Comparison of ENCODE assay signal across 21 cellular contexts in the genomic region with DNA sequence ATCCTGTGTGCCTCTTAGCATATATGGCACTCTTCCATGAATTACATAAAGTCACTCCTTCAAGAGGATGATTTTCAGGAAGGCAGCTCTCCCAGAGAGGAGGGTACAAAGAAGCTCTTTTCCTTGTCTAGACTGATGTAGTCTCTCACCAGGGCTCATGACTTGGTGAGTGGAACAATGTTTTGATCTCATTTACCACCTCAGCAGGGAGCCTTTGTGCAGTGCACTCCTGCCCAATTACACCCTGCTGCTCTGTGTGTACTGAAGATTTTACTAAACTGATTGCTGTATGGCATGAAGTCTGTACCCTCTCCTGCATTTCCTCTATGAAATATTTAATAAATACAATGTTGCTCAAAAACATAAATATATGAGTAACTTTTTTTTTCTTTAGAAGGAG.
DNase-seq lines count a peak whose midpoint lies in the region; ATAC-seq and TF ChIP-seq lines count a peak whose summit lies in the region.
"Had no signal": no experiment of that assay in that cellular context is flagged by ENCODE, and none has a peak within 500 bp of the region (broad histone marks: within the 10 kb centered on the region; RNA-seq: fewer than 3 reads in every experiment).

No MANE protein-coding gene starts in this region.

- DNase-seq in COLO668 (lab: John Stamatoyannopoulos, UW; ENCODE audit: unreplicated experiment) (peak; percentile 19), NCI-H1092 treated with DMSO at 0.1 percent for 48 hours (lab: John Stamatoyannopoulos, UW) (peak; percentile 43), NCI-H446 treated with DMSO at 0.1 percent for 48 hours (lab: John Stamatoyannopoulos, UW) (peak; percentile 29), ecto neural progenitor cell (ENCODE audit: low spot score) (peak; percentile 48), lower leg skin (ENCODE audit: low spot score in 2 of 2) (no peak), colonic mucosa (no peak), left colon (no peak), WERI-Rb-1 (no peak)
- DNase-seq: ACHN; activated CD4-positive, CD25-positive, alpha-beta regulatory T cell treated with anti-CD3 and anti-CD28 coated beads, Interleukin-2, amount 50 U/mL, for 72 hours; activated naive CD4-positive, alpha-beta T cell; activated T-cell treated with anti-CD3 and anti-CD28 coated beads, Interleukin-2, amount 50 U/mL, for 1 hour; adrenal gland; Calu3; cortex of kidney; natural killer cell; NCI-H1105 treated with DMSO at 0.1 percent for 48 hours; pancreas; upper lobe of right lung had no signal

- H3K27ac ChIP-seq in colonic mucosa (no peak overlapping the region), WERI-Rb-1 (no peak overlapping the region)
- H3K27ac ChIP-seq: adrenal gland, BLaER1, pancreas, upper lobe of right lung had no signal

- H3K9ac ChIP-seq in colonic mucosa (ENCODE audit: low read depth in 2 of 2, low read length in 2 of 2) = no peak overlapping the region
- H3K9ac ChIP-seq: BLaER1 had no signal

- H3K4me3 ChIP-seq in lower leg skin (ENCODE audit: low read depth, poor library complexity, severe bottlenecking) (no peak overlapping the region), colonic mucosa (no peak overlapping the region), WERI-Rb-1 (ENCODE audit: low read depth, low read length) (no peak overlapping the region)
- H3K4me3 ChIP-seq: adrenal gland, BLaER1, pancreas, upper lobe of right lung had no signal

- H3K9me3 ChIP-seq in colonic mucosa = no peaks in the 10 kb centered on the region
- no peaks in the 10 kb centered on the region for H3K9me3 ChIP-seq in WERI-Rb-1 (ENCODE audit: severe bottlenecking)
- H3K9me3 ChIP-seq: adrenal gland, BLaER1, pancreas, upper lobe of right lung had no signal

- TF ChIP-seq CTCF in lower leg skin (IDR thresholded peaks at IDR 0.05) (no peak), colonic mucosa (IDR thresholded peaks at IDR 0.05) (no peak), WERI-Rb-1 (IDR thresholded peaks at IDR 0.05; ENCODE audit: low read depth, low read length) (no peak)

- no peak for TF ChIP-seq POLR2A in lower leg skin (IDR thresholded peaks at IDR 0.05)

- no peaks in the 10 kb centered on the region for H3K4me1 ChIP-seq in colonic mucosa
- H3K4me1 ChIP-seq: adrenal gland, BLaER1, pancreas, upper lobe of right lung had no signal

- intact Hi-C loops in lower leg skin (cut with DNase I; ENCODE audit: low total_unique reads) (no loop called here), colonic mucosa (cut with DNase I) (no loop called here), left colon (cut with DNase I, micrococcal nuclease) (no loop called here)

- H3K27me3 ChIP-seq in colonic mucosa (no peaks in the 10 kb centered on the region), WERI-Rb-1 (ENCODE audit: insufficient read depth, low read depth, severe bottlenecking) (no peaks in the 10 kb centered on the region)
- H3K27me3 ChIP-seq: adrenal gland, BLaER1, pancreas, upper lobe of right lung had no signal

- no peak for ATAC-seq in left colon
- ATAC-seq: natural killer cell, pancreas, sciatic nerve, upper lobe of right lung had no signal

- no peaks in the 10 kb centered on the region for H3K36me3 ChIP-seq in colonic mucosa
- no peaks in the 10 kb centered on the region for H3K36me3 ChIP-seq in WERI-Rb-1
- H3K36me3 ChIP-seq: adrenal gland, BLaER1, pancreas, upper lobe of right lung had no signal

Comparison
In these comparisons a context has a peak if more than half of its experiments do, and no peak if none do; other contexts are left out.
1. DNase-seq: peak in COLO668 (single experiment), NCI-H1092 treated with DMSO at 0.1 percent for 48 hours (single experiment), NCI-H446 treated with DMSO at 0.1 percent for 48 hours (single experiment) and ecto neural progenitor cell (single experiment); none in lower leg skin (0 of 2), colonic mucosa (single experiment), left colon (0 of 2) and WERI-Rb-1 (single experiment).